Comparison of ENCODE assay signal across 9 cellular contexts in the genomic region with DNA sequence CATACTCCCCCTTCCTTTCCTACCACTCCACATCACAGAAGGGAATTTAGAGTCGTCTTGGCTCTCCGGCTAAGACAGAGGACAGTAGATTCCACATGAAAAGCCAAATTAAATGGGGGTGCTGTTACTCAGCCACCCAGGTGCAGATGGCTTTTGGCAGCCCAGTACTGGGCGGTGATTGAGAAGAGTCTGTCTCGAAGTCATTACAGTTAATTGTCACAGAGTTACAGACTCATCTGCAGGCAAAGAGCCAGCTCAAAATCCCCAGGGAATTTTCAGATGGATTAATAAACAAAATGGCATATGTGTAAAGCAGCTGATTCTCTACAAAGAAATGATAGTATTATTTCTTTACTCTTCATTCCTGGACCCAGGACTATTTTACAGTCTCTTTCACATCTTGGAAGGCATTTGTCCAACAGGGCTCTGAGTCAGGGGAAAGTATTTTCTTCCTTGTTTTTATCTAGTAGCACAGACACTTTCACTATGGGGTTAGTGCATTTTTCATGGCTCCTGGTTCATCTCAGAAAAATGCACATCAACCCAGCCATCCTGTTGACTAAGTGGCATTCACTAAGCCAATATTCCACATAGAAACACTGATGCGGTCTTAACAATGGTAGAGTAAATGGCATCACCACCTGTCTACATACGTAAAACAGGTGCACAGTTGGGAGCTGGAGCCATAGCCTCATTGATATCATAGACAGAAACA.
DNase-seq lines count a peak whose midpoint lies in the region; ATAC-seq, FAIRE-seq and TF ChIP-seq lines count a peak whose summit lies in the region.
"Had no signal": no experiment of that assay in that cellular context is flagged by ENCODE, and none has a peak within 500 bp of the region (broad histone marks: within the 10 kb centered on the region; RNA-seq: fewer than 3 reads in every experiment).

No MANE protein-coding gene starts in this region.

- peaks cover 8% of the 10 kb centered on the region for H3K9me3 Mint-ChIP-seq in astrocyte (ENCODE audit: unreplicated experiment)

- ATAC-seq in omental fat pad (ENCODE audit: low FRiP score) = no peak

- H2AFZ ChIP-seq in astrocyte (ENCODE audit: low read depth, low read length) = no peak overlapping the region

- peaks cover 35% of the 10 kb centered on the region for H3K4me1 ChIP-seq in astrocyte (ENCODE audit: insufficient read depth, low read length)
- peaks cover 12% of the 10 kb centered on the region for H3K4me1 ChIP-seq in mesodermal cell (ENCODE audit: control insufficient read depth, insufficient read depth, low read length, poor library complexity, severe bottlenecking)

- H3K9me3 ChIP-seq in astrocyte (ENCODE audit: insufficient read depth, low read depth, low read length) = no peaks in the 10 kb centered on the region
- H3K9me3 ChIP-seq in mesodermal cell (ENCODE audit: control insufficient read depth, low read length) = no peaks in the 10 kb centered on the region

- peak; percentile 74 for DNase-seq in D341Med (ENCODE audit: low spot score)
- DNase-seq in NCI-H1694 treated with DMSO at 0.1 percent for 48 hours (lab: John Stamatoyannopoulos, UW) = peak; percentile 94
- DNase-seq in astrocyte (ENCODE audit: low read depth) = peak; percentile 93
- DNase-seq in omental fat pad (ENCODE audit: low spot score) = no peak
- DNase-seq in NCI-H2107 treated with DMSO at 0.1 percent for 48 hours (lab: John Stamatoyannopoulos, UW; ENCODE audit: unreplicated experiment) = no peak
- DNase-seq in RPMI8226 = no peak
- DNase-seq in activated naive CD4-positive, alpha-beta T cell treated with anti-CD3 and anti-CD28 coated beads, Interleukin-2, amount 50 U/mL, for 16 hours = no peak
- DNase-seq: activated CD8-positive, alpha-beta memory T cell treated with anti-CD3 and anti-CD28 coated beads, Interleukin-2, amount 50 U/mL, for 4 hours had no signal

- peak overlapping the region; percentile 49 for H3K27ac ChIP-seq in astrocyte (ENCODE audit: low read depth, low read length)
- H3K27ac ChIP-seq in mesodermal cell (ENCODE audit: low read depth, low read length, severe bottlenecking) = peak overlapping the region; percentile 60

- TF ChIP-seq CTCF in astrocyte (IDR thresholded peaks at IDR 0.05; ENCODE audit: insufficient read depth, low read depth, low read length) = no peak
- TF ChIP-seq CTCF in omental fat pad (IDR thresholded peaks at IDR 0.05) = no peak

- H3K36me3 Mint-ChIP-seq in astrocyte (ENCODE audit: low read depth, unreplicated experiment) = no peaks in the 10 kb centered on the region

- no peaks in the 10 kb centered on the region for H3K27me3 Mint-ChIP-seq in astrocyte (ENCODE audit: low read depth, unreplicated experiment)

- H3K27ac Mint-ChIP-seq in astrocyte (ENCODE audit: unreplicated experiment) = peak overlapping the region; percentile 90

- no peaks in the 10 kb centered on the region for H3K27me3 ChIP-seq in astrocyte (ENCODE audit: insufficient read depth, low read length)

- no peaks in the 10 kb centered on the region for H3K79me2 ChIP-seq in astrocyte (ENCODE audit: insufficient read depth, low read length)

- peak overlapping the region; percentile 47 for H3K9ac ChIP-seq in astrocyte (ENCODE audit: low read length)

- H3K4me3 Mint-ChIP-seq in astrocyte (ENCODE audit: unreplicated experiment) = no peak overlapping the region

- peak; percentile 94 for FAIRE-seq in astrocyte (lab: Jason Lieb, UNC)

- 86 to 94% methylated on average over 2 to 3 of the region's 6 CpGs for WGBS in mesodermal cell (ENCODE audit: insufficient coverage in 2 of 2), 2 experiments

- no peaks in the 10 kb centered on the region for H4K20me1 ChIP-seq in astrocyte (ENCODE audit: insufficient read depth, low read length)

- H3K4me3 ChIP-seq in astrocyte (ENCODE audit: insufficient read depth, low read depth, low read length) = peak overlapping the region; percentile 31
- H3K4me3 ChIP-seq in mesodermal cell (ENCODE audit: extremely low read depth, insufficient read depth, low read length, poor library complexity, severe bottlenecking) = no peak overlapping the region

- peak overlapping the region; percentile 75 for H3K4me2 ChIP-seq in astrocyte (ENCODE audit: low read length)

- H3K4me1 Mint-ChIP-seq in astrocyte (ENCODE audit: low read depth, unreplicated experiment) = peaks cover 17% of the 10 kb centered on the region

- no peaks in the 10 kb centered on the region for H3K36me3 ChIP-seq in astrocyte (ENCODE audit: insufficient read depth, low read length)
- no peaks in the 10 kb centered on the region for H3K36me3 ChIP-seq in mesodermal cell (ENCODE audit: control insufficient read depth, insufficient read depth, low read length)

Comparison
In these comparisons a context has a peak if more than half of its experiments do, and no peak if none do; other contexts are left out.
1. DNase-seq: peak in D341Med (single experiment), NCI-H1694 treated with DMSO at 0.1 percent for 48 hours (single experiment) and astrocyte (single experiment); none in omental fat pad (single experiment), NCI-H2107 treated with DMSO at 0.1 percent for 48 hours (single experiment), RPMI8226 (single experiment) and activated naive CD4-positive, alpha-beta T cell treated with anti-CD3 and anti-CD28 coated beads, Interleukin-2, amount 50 U/mL, for 16 hours (single experiment).